ENCODE assay signal across 19 cellular contexts in genomic region chr21:28541371-28542112, GRCh38.
"Had no signal": no experiment of that assay in that cellular context is flagged by ENCODE, and none has a peak within 500 bp of the region (broad histone marks: within the 10 kb centered on the region; RNA-seq: fewer than 3 reads in every experiment).

No MANE protein-coding gene starts in this region.

- H3K4me1 ChIP-seq: left lung, stomach, testis, upper lobe of right lung had no signal

- H3K4me3 Mint-ChIP-seq: activated CD4-positive, alpha-beta memory T cell treated with anti-CD3 and anti-CD28 coated beads for 36 hours; activated CD4-positive, alpha-beta T cell treated with anti-CD3 and anti-CD28 coated beads for 36 hours; activated T-cell treated with anti-CD3 and anti-CD28 coated beads, Interleukin-2, amount 50 U/mL, for 24 hours; brain; central memory CD8-positive, alpha-beta T cell; naive thymus-derived CD4-positive, alpha-beta T cell had no signal

- H3K27ac Mint-ChIP-seq: activated CD4-positive, alpha-beta memory T cell treated with anti-CD3 and anti-CD28 coated beads for 36 hours; activated CD4-positive, alpha-beta T cell treated with anti-CD3 and anti-CD28 coated beads for 36 hours; activated naive CD4-positive, alpha-beta T cell treated with anti-CD3 and anti-CD28 coated beads, Interleukin-2, amount 50 U/mL, for 72 hours; activated T-cell treated with anti-CD3 and anti-CD28 coated beads, Interleukin-2, amount 50 U/mL, for 24 hours; brain; naive thymus-derived CD4-positive, alpha-beta T cell had no signal

- H3K36me3 ChIP-seq: left lung, stomach, upper lobe of right lung, WERI-Rb-1 had no signal

- DNase-seq: activated CD4-positive, alpha-beta memory T cell treated with anti-CD3 and anti-CD28 coated beads for 36 hours; activated CD4-positive, alpha-beta T cell treated with anti-CD3 and anti-CD28 coated beads for 36 hours; activated T-cell treated with anti-CD3 and anti-CD28 coated beads, Interleukin-2, amount 50 U/mL, for 24 hours; amygdala; effector memory CD4-positive, alpha-beta T cell; hippocampal formation; kidney; left lung; mucosa of descending colon; naive thymus-derived CD4-positive, alpha-beta T cell; stimulated activated CD4-positive, alpha-beta T cell treated with anti-CD3 and anti-CD28 coated beads, Interleukin-12 subunit alpha, Interleukin-12 subunit beta, amount 100 ng/mL, for 4 hours; stimulated activated CD4-positive, alpha-beta T cell treated with anti-CD3 and anti-CD28 coated beads, Interleukin-2, amount 100 ng/mL, for 24 hours; stomach; testis; upper lobe of right lung; WERI-Rb-1 had no signal

- H3K4me1 Mint-ChIP-seq: brain; central memory CD8-positive, alpha-beta T cell; naive thymus-derived CD4-positive, alpha-beta T cell had no signal

- H3K4me3 ChIP-seq: left lung, mucosa of descending colon, stomach, testis, upper lobe of right lung had no signal

- H3K27me3 ChIP-seq: left lung, stomach, testis, upper lobe of right lung had no signal

- H3K27me3 Mint-ChIP-seq: activated CD4-positive, alpha-beta memory T cell treated with anti-CD3 and anti-CD28 coated beads for 36 hours; activated CD4-positive, alpha-beta T cell treated with anti-CD3 and anti-CD28 coated beads for 36 hours; activated T-cell treated with anti-CD3 and anti-CD28 coated beads, Interleukin-2, amount 50 U/mL, for 24 hours; central memory CD8-positive, alpha-beta T cell; naive thymus-derived CD4-positive, alpha-beta T cell had no signal

- H3K9me3 Mint-ChIP-seq: activated CD4-positive, alpha-beta memory T cell treated with anti-CD3 and anti-CD28 coated beads for 36 hours; activated naive CD4-positive, alpha-beta T cell treated with anti-CD3 and anti-CD28 coated beads, Interleukin-2, amount 50 U/mL, for 72 hours; activated T-cell treated with anti-CD3 and anti-CD28 coated beads, Interleukin-2, amount 50 U/mL, for 24 hours; brain; naive thymus-derived CD4-positive, alpha-beta T cell had no signal

- FAIRE-seq: kidney had no signal

- H3K9me3 ChIP-seq: left lung, mucosa of descending colon, stomach, testis, upper lobe of right lung had no signal

- H3K36me3 Mint-ChIP-seq: activated CD4-positive, alpha-beta memory T cell treated with anti-CD3 and anti-CD28 coated beads for 36 hours; activated naive CD4-positive, alpha-beta T cell treated with anti-CD3 and anti-CD28 coated beads, Interleukin-2, amount 50 U/mL, for 72 hours; brain had no signal

- H3K27ac ChIP-seq: left lung, stomach, testis, upper lobe of right lung, WERI-Rb-1 had no signal

- ATAC-seq: activated CD4-positive, alpha-beta T cell treated with anti-CD3 and anti-CD28 coated beads for 36 hours; left lung; mucosa of descending colon; naive thymus-derived CD4-positive, alpha-beta T cell; upper lobe of right lung had no signal
